8 cellular contexts compared by ENCODE assay signal in the genomic region with DNA sequence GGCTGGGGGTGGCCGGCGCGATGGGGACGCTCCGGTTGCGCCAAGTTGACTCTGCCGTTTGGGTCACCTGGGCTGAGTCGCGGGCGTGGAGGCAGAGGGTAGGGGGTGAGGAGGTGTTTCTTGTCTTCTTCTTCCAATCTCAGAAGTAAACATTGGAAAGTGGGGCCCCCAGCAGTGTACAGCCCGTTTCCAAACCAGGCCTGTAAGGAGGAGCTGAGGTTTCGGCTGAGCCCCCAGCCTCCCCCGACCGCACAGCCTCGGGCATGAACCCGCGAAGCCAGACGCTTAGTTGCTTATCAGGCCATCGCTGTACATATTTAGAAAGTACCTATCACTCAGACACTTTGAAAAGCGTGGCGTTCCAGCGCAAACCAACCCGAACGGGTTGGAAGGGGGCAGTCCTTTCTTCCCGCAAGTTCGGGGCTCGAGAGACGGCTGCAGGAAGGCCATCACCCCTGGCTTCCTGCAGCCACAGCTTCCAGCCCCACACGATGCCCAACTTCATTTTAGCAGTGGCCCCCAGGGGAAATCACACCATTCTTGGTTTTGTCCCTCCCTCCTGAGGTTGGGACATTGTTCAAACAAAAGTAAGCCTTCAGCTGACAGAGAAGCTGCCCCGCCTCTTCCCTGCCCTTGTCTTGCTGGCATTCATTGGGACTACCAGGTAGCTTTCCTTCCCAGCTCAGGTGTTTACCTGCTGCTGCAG.
DNase-seq lines count a peak whose midpoint lies in the region; ATAC-seq and TF ChIP-seq lines count a peak whose summit lies in the region.

No MANE protein-coding gene starts in this region.

- no peaks in the 10 kb centered on the region for H3K9me3 ChIP-seq in ES-I3 (ENCODE audit: control insufficient read depth, insufficient read depth, low read length)
- H3K9me3 ChIP-seq in parathyroid adenoma (ENCODE audit: control insufficient read depth, low read length) = no peaks in the 10 kb centered on the region

- H3K27me3 ChIP-seq in parathyroid adenoma (ENCODE audit: control insufficient read depth, insufficient read depth, low read length) = no peaks in the 10 kb centered on the region

- H3K36me3 ChIP-seq in ES-I3 (ENCODE audit: insufficient read depth, low read length) (no peaks in the 10 kb centered on the region), parathyroid adenoma (ENCODE audit: control insufficient read depth, insufficient read depth, low read length) (no peaks in the 10 kb centered on the region)

- peak; percentile 29 for DNase-seq in activated CD8-positive, alpha-beta T cell treated with anti-CD3 and anti-CD28 coated beads, Interleukin-2, amount 10 ng/mL, durations not matched to agents 7 days and 5 days
- DNase-seq in germinal center (ENCODE audit: low spot score) = peak; percentile 34
- DNase-seq in DMS 273 (lab: John Stamatoyannopoulos, UW; ENCODE audit: unreplicated experiment) = no peak
- DNase-seq in omental fat pad (ENCODE audit: low spot score) = no peak
- DNase-seq in GOT3 (lab: John Stamatoyannopoulos, UW) = no peak
- no peak for DNase-seq in SW 1271 (lab: John Stamatoyannopoulos, UW)

- H3K4me1 ChIP-seq in ES-I3 (ENCODE audit: insufficient read depth, low read length) (peaks cover 10% of the 10 kb centered on the region), parathyroid adenoma (peaks cover 26% of the 10 kb centered on the region)

- H3K27me3 Mint-ChIP-seq in activated CD8-positive, alpha-beta T cell treated with anti-CD3 and anti-CD28 coated beads, Interleukin-2, amount 10 ng/mL, durations not matched to agents 7 days and 5 days (ENCODE audit: low read depth) = peaks cover 16% of the 10 kb centered on the region

- H3K36me3 Mint-ChIP-seq in activated CD8-positive, alpha-beta T cell treated with anti-CD3 and anti-CD28 coated beads, Interleukin-2, amount 10 ng/mL, durations not matched to agents 7 days and 5 days (ENCODE audit: low read depth) = no peaks in the 10 kb centered on the region

- TF ChIP-seq CTCF in parathyroid adenoma (IDR thresholded peaks at IDR 0.05) = no peak
- no peak for TF ChIP-seq CTCF in omental fat pad (IDR thresholded peaks at IDR 0.05)

- no peak overlapping the region for H3K27ac Mint-ChIP-seq in activated CD8-positive, alpha-beta T cell treated with anti-CD3 and anti-CD28 coated beads, Interleukin-2, amount 10 ng/mL, durations not matched to agents 7 days and 5 days

- ATAC-seq in activated CD8-positive, alpha-beta T cell treated with anti-CD3 and anti-CD28 coated beads, Interleukin-2, amount 10 ng/mL, durations not matched to agents 7 days and 5 days = peak; percentile 54
- ATAC-seq in omental fat pad (ENCODE audit: low FRiP score) = no peak

- no peak overlapping the region for H3K4me3 ChIP-seq in parathyroid adenoma (ENCODE audit: low read depth, low read length)

- H3K4me2 ChIP-seq in parathyroid adenoma (ENCODE audit: low read length) = no peak overlapping the region

- H3K9ac ChIP-seq in ES-I3 (ENCODE audit: low read depth, low read length) = peak overlapping the region; percentile 62
- H3K9ac ChIP-seq in parathyroid adenoma = no peak overlapping the region

- H3K4me1 Mint-ChIP-seq in activated CD8-positive, alpha-beta T cell treated with anti-CD3 and anti-CD28 coated beads, Interleukin-2, amount 10 ng/mL, durations not matched to agents 7 days and 5 days (ENCODE audit: low read depth) = peaks cover 11% of the 10 kb centered on the region

- CTCF ChIA-PET in activated CD8-positive, alpha-beta T cell treated with anti-CD3 and anti-CD28 coated beads, Interleukin-2, amount 10 ng/mL, durations not matched to agents 7 days and 5 days (lab: Charles Lee) = interaction anchor here (1.0 to 1.9 kb wide), 6 partner anchors 9 to 160 kb away, joined by 3 to 5 read pairs (median 4); no protein-coding TSS in a partner anchor

- no peak overlapping the region for H3K27ac ChIP-seq in parathyroid adenoma

- H3K79me2 ChIP-seq in parathyroid adenoma = no peaks in the 10 kb centered on the region

- POLR2A ChIA-PET in activated CD8-positive, alpha-beta T cell treated with anti-CD3 and anti-CD28 coated beads, Interleukin-2, amount 10 ng/mL, durations not matched to agents 7 days and 5 days (lab: Charles Lee) = no interaction called here

- peak overlapping the region; percentile 60 for H2AFZ ChIP-seq in parathyroid adenoma

- H3K9me3 Mint-ChIP-seq in activated CD8-positive, alpha-beta T cell treated with anti-CD3 and anti-CD28 coated beads, Interleukin-2, amount 10 ng/mL, durations not matched to agents 7 days and 5 days (ENCODE audit: insufficient read depth) = no peaks in the 10 kb centered on the region

- peak overlapping the region; percentile 65 for H3K4me3 Mint-ChIP-seq in activated CD8-positive, alpha-beta T cell treated with anti-CD3 and anti-CD28 coated beads, Interleukin-2, amount 10 ng/mL, durations not matched to agents 7 days and 5 days

Comparison
In these comparisons a context has a peak if more than half of its experiments do, and no peak if none do; other contexts are left out.
1. DNase-seq: peak in activated CD8-positive, alpha-beta T cell treated with anti-CD3 and anti-CD28 coated beads, Interleukin-2, amount 10 ng/mL, durations not matched to agents 7 days and 5 days (single experiment) and germinal center (single experiment); none in DMS 273 (single experiment), omental fat pad (single experiment), GOT3 (single experiment) and SW 1271 (0 of 2).